ENCODE assay signal across 8 cellular contexts in genomic region chr3:186255703-186256331, GRCh38.
DNase-seq lines count a peak whose midpoint lies in the region; ATAC-seq, FAIRE-seq and TF ChIP-seq lines count a peak whose summit lies in the region.

No MANE protein-coding gene starts in this region.

- H2AFZ ChIP-seq in keratinocyte (ENCODE audit: control insufficient read depth, low read length) = no peak overlapping the region

- H3K27me3 ChIP-seq in Panc1 (ENCODE audit: control insufficient read depth, insufficient read depth, low read length) (peaks cover 6% of the 10 kb centered on the region), keratinocyte (ENCODE audit: control insufficient read depth, extremely low read depth, insufficient read depth, low read length) (peaks cover 9% of the 10 kb centered on the region)

- H3K79me2 ChIP-seq in keratinocyte (ENCODE audit: control insufficient read depth, insufficient read depth, low read length) = no peaks in the 10 kb centered on the region

- POLR2A ChIA-PET in Panc1 (lab: Charles Lee) = interaction anchor here (0.6 kb wide), 1 partner anchor 324 kb away, joined by 5 read pairs; no protein-coding TSS in a partner anchor

- H3K4me3 Mint-ChIP-seq in T-helper 2 cell treated with Interferon-gamma antibody and Interleukin-4, amounts not matched to agents 5 μg/mL and 100 μg/mL, for 36 hours = no peak overlapping the region

- DNase-seq in Panc1 (ENCODE audit: low read depth, low spot score) (no peak), keratinocyte (ENCODE audit: low read depth, low spot score) (no peak), NCI-H1694 (lab: John Stamatoyannopoulos, UW) (no peak), activated gamma-delta T cell treated with Interleukin-2 at 50 U/mL for 16 hours (no peak)
- no peak for DNase-seq in T-helper 2 cell treated with Interferon-gamma antibody and Interleukin-4, amounts not matched to agents 5 μg/mL and 100 μg/mL, for 36 hours (ENCODE audit: low spot score)

- H3K4me1 ChIP-seq in Panc1 (ENCODE audit: control insufficient read depth, insufficient read depth, low read length) = no peaks in the 10 kb centered on the region
- H3K4me1 ChIP-seq in keratinocyte (ENCODE audit: control insufficient read depth, extremely low read depth, insufficient read depth, low read length) = no peaks in the 10 kb centered on the region

- H3K9me1 ChIP-seq in keratinocyte (ENCODE audit: control insufficient read depth, extremely low read depth, insufficient read depth, low read length) = no peaks in the 10 kb centered on the region

- no peaks in the 10 kb centered on the region for H4K20me1 ChIP-seq in keratinocyte (ENCODE audit: control insufficient read depth, extremely low read depth, insufficient read depth, low read length)

- peaks cover 6% of the 10 kb centered on the region for H3K27me3 Mint-ChIP-seq in T-helper 2 cell treated with Interferon-gamma antibody and Interleukin-4, amounts not matched to agents 5 μg/mL and 100 μg/mL, for 36 hours (ENCODE audit: low read depth)

- CTCF ChIA-PET in Panc1 (lab: Charles Lee) = interaction anchor here (0.6 kb wide), 1 partner anchor 17 kb away, joined by 3 read pairs; no protein-coding TSS in a partner anchor

- ATAC-seq in GM21723 (IDR thresholded peaks at IDR 0.05; ENCODE audit: unreplicated experiment) (peak; percentile 34), Panc1 (no peak), GM19455 (IDR thresholded peaks at IDR 0.05; ENCODE audit: unreplicated experiment) (no peak)

- no peak overlapping the region for H3K9ac ChIP-seq in keratinocyte (ENCODE audit: control insufficient read depth, extremely low read depth, insufficient read depth, low read length)

- no peak for FAIRE-seq in keratinocyte (lab: Jason Lieb, UNC)

- peaks cover 20% of the 10 kb centered on the region for H3K4me1 Mint-ChIP-seq in T-helper 2 cell treated with Interferon-gamma antibody and Interleukin-4, amounts not matched to agents 5 μg/mL and 100 μg/mL, for 36 hours (ENCODE audit: low read depth)

- H3K27ac ChIP-seq in C4-2B (no peak overlapping the region), Panc1 (ENCODE audit: low read length) (no peak overlapping the region), keratinocyte (ENCODE audit: control insufficient read depth, insufficient read depth, low read length) (no peak overlapping the region)

- H3K4me3 ChIP-seq in Panc1 (ENCODE audit: low read depth in 2 of 2, low read length in 2 of 2) (no peak overlapping the region), keratinocyte (ENCODE audit: control insufficient read depth in 2 of 3, extremely low read depth in 1 of 3, insufficient read depth in 2 of 3, low read depth in 1 of 3, low read length in 3 of 3) (no peak overlapping the region)

- H3K36me3 Mint-ChIP-seq in T-helper 2 cell treated with Interferon-gamma antibody and Interleukin-4, amounts not matched to agents 5 μg/mL and 100 μg/mL, for 36 hours (ENCODE audit: low read depth) = no peaks in the 10 kb centered on the region

- no peaks in the 10 kb centered on the region for H3K9me3 Mint-ChIP-seq in T-helper 2 cell treated with Interferon-gamma antibody and Interleukin-4, amounts not matched to agents 5 μg/mL and 100 μg/mL, for 36 hours

- BruUV-seq in Panc1 (replicated peaks; lab: Mats Ljungman, UMichigan) = no TSS peak

- TF ChIP-seq CTCF in C4-2B (conservative IDR thresholded peaks at IDR 0.05) (peak; percentile 55), Panc1 (IDR thresholded peaks at IDR 0.05) (peak; percentile 44; the same call in 1 of the 2 replicates), keratinocyte (optimal IDR thresholded peaks at IDR 0.05 in 1 of 3, IDR thresholded peaks at IDR 0.05 in 1 of 3, conservative IDR thresholded peaks at IDR 0.05 in 1 of 3; ENCODE audit: extremely low read depth in 1 of 3, insufficient read depth in 2 of 3, low read length in 3 of 3) (peak; percentile 42 to 55 (median 53))

- no peak overlapping the region for H3K4me2 ChIP-seq in keratinocyte (ENCODE audit: control insufficient read depth, extremely low read depth, insufficient read depth, low read depth, low read length)

- in situ Hi-C loops in Panc1 (cut with HindIII; ENCODE audit: low pct_unique_long_range_greater_than_20kb, low sequenced_read_pairs) = no loop called here

- dilution Hi-C loops in keratinocyte (cut with MboI; ENCODE audit: extremely low pct_ligation_motif_present, low sequenced_read_pairs) = no loop called here

- intact Hi-C loops in Panc1 (cut with micrococcal nuclease; ENCODE audit: unreplicated experiment) = loop anchor here (5.0 kb wide), 1 partner anchor 274 kb away; no protein-coding TSS in a partner anchor

- no peaks in the 10 kb centered on the region for H3K36me3 ChIP-seq in Panc1 (ENCODE audit: control insufficient read depth, insufficient read depth, low read length)
- no peaks in the 10 kb centered on the region for H3K36me3 ChIP-seq in keratinocyte (ENCODE audit: control insufficient read depth in 2 of 2, extremely low read depth in 1 of 2, insufficient read depth in 2 of 2, low read length in 2 of 2)

- no peaks in the 10 kb centered on the region for H3K9me3 ChIP-seq in Panc1 (ENCODE audit: control insufficient read depth, insufficient read depth, low read depth, low read length)
- no peaks in the 10 kb centered on the region for H3K9me3 ChIP-seq in keratinocyte (ENCODE audit: control insufficient read depth, low read depth, low read length)

- no peak overlapping the region for H3K27ac Mint-ChIP-seq in T-helper 2 cell treated with Interferon-gamma antibody and Interleukin-4, amounts not matched to agents 5 μg/mL and 100 μg/mL, for 36 hours
